In the genomic region with DNA sequence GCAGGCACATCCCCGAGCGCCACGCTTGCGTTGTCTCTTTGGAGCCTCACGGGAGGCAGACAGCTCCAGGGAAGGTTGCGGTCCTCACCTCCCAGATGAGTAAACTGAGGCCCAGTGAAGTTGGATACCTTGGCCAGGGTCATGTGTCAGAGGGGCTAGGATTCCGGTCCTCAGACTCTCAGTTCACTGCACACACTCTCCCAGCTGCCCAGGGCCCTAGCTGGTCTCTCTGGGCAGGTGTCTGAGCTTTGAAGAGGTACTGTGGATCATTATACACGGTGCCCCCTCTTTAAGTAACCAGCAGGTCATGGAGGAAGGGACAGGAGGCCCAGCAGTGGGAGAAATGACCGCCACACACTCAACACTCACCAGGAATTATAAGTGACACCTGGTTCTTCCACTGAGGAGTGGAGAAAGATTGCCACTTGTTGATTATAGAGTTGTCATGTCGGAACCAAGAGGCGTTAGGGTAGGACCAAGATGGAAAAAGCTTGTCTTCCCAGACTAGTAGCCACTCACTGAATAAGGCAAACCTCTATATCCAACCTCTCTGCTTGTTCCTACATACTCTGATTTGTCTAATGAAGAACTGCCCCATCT, we compare ENCODE assay signal across 8 cellular contexts. TPM values are rescaled to one million over a fixed set of nuclear protein-coding genes. Genes with fewer than 3 reads are reported as not detected.
DNase-seq lines count a peak whose midpoint lies in the region; ATAC-seq and TF ChIP-seq lines count a peak whose summit lies in the region.

No MANE protein-coding gene starts in this region.

- H3K4me3 ChIP-seq in CD4-positive, alpha-beta memory T cell (ENCODE audit: low read length in 2 of 2) = peak overlapping the region; percentile 94 to 95
- H3K4me3 ChIP-seq in HL-60 (replicated peaks; ENCODE audit: insufficient read depth, low read length) (peak overlapping the region; percentile 98), breast epithelium (peak overlapping the region; percentile 92 to 97 (median 97)), mucosa of descending colon (peak overlapping the region; percentile 93)

- peaks cover 19 to 49% (median 36%) of the 10 kb centered on the region in 4 donors for H3K4me1 Mint-ChIP-seq in CD4-positive, alpha-beta memory T cell

- H3K4me1 ChIP-seq in CD4-positive, alpha-beta memory T cell (ENCODE audit: insufficient read depth, low read length) = peaks cover 28% of the 10 kb centered on the region
- H3K4me1 ChIP-seq in breast epithelium (peaks cover 0 to 11% of the 10 kb centered on the region in 2 donors), mucosa of descending colon (ENCODE audit: low read depth) (peaks cover 14% of the 10 kb centered on the region)

- intact Hi-C loops in CD4-positive, alpha-beta memory T cell (cut with micrococcal nuclease) = loop anchor here (2.0 to 5.0 kb wide), 2 partner anchors 37 to 61 kb away; a partner anchor contains a TSS
- intact Hi-C loops in breast epithelium (cut with DNase I; ENCODE audit: low total_unique reads) = no loop called here
- intact Hi-C loops in mucosa of descending colon (cut with DNase I, micrococcal nuclease) = loop anchor here in 1 of 2 donors (10.0 kb wide), 1 partner anchor 51 kb away; a partner anchor contains a TSS

- CTCF ChIA-PET in CD4-positive, alpha-beta memory T cell (lab: Charles Lee; ENCODE audit: partially characterized antibody) = interaction anchor here (1.4 to 2.4 kb wide), 2 partner anchors 17 to 54 kb away, joined by 4 to 11 read pairs; no protein-coding TSS in a partner anchor

- H3K27me3 Mint-ChIP-seq in CD4-positive, alpha-beta memory T cell = no peaks in the 10 kb centered on the region

- H3K36me3 Mint-ChIP-seq in CD4-positive, alpha-beta memory T cell = peaks cover 6 to 50% of the 10 kb centered on the region in 2 donors

- H3K27me3 ChIP-seq in CD4-positive, alpha-beta memory T cell (ENCODE audit: insufficient read depth, low read length) = no peaks in the 10 kb centered on the region
- H3K27me3 ChIP-seq in HL-60 (ENCODE audit: insufficient read depth, poor library complexity, severe bottlenecking) (no peaks in the 10 kb centered on the region), breast epithelium (no peaks in the 10 kb centered on the region)

- H3K36me3 ChIP-seq in CD4-positive, alpha-beta memory T cell (ENCODE audit: insufficient read depth, low read length) = peaks cover 35% of the 10 kb centered on the region
- peaks cover 14% of the 10 kb centered on the region for H3K36me3 ChIP-seq in breast epithelium
- peaks cover 6% of the 10 kb centered on the region for H3K36me3 ChIP-seq in mucosa of descending colon (ENCODE audit: low read depth)

- POLR2A ChIA-PET in CD4-positive, alpha-beta memory T cell (lab: Charles Lee; ENCODE audit: partially characterized antibody) = interaction anchor here (1.0 to 6.8 kb wide), 9 partner anchors 12 to 54 kb away, joined by 3 to 72 read pairs (median 5); a partner anchor contains a TSS

- H3K27ac ChIP-seq in CD4-positive, alpha-beta memory T cell (ENCODE audit: low read depth, low read length) = peak overlapping the region; percentile 77
- peak overlapping the region; percentile 84 for H3K27ac ChIP-seq in HL-60 (replicated peaks)
- peak overlapping the region; percentile 91 to 94 for H3K27ac ChIP-seq in breast epithelium

- H3K27ac Mint-ChIP-seq in CD4-positive, alpha-beta memory T cell = peak overlapping the region; percentile 5 to 96 (median 95)

- peak; percentile 11 for ATAC-seq in mucosa of descending colon
- ATAC-seq in HG03280 (IDR thresholded peaks at IDR 0.05; ENCODE audit: unreplicated experiment) = no peak
- ATAC-seq in HG02970 (IDR thresholded peaks at IDR 0.05; ENCODE audit: low FRiP score, unreplicated experiment) = no peak
- no peak for ATAC-seq in HG03520 (IDR thresholded peaks at IDR 0.05; ENCODE audit: unreplicated experiment)

- no peak for TF ChIP-seq POLR2A in breast epithelium (IDR thresholded peaks at IDR 0.05)

- TF ChIP-seq CTCF in HL-60 (IDR thresholded peaks at IDR 0.05; ENCODE audit: insufficient read depth, low read length) (no peak), breast epithelium (IDR thresholded peaks at IDR 0.05) (no peak), mucosa of descending colon (IDR thresholded peaks at IDR 0.05) (no peak)

- no peaks in the 10 kb centered on the region for H3K9me3 ChIP-seq in CD4-positive, alpha-beta memory T cell (ENCODE audit: control insufficient read depth in 1 of 2, low read length in 2 of 2)
- H3K9me3 ChIP-seq in breast epithelium = no peaks in the 10 kb centered on the region
- no peaks in the 10 kb centered on the region for H3K9me3 ChIP-seq in mucosa of descending colon

- no peak for DNase-seq in CD4-positive, alpha-beta memory T cell
- DNase-seq in HL-60 (ENCODE audit: low read depth in 1 of 2, low spot score in 1 of 2) (no peak), breast epithelium (ENCODE audit: low spot score in 2 of 2) (no peak), mucosa of descending colon (no peak), epidermal melanocyte (ENCODE audit: insufficient read length, low spot score) (no peak)

- H3K9me3 Mint-ChIP-seq in CD4-positive, alpha-beta memory T cell = no peaks in the 10 kb centered on the region

- peak overlapping the region; percentile 89 to 96 (median 95) for H3K4me3 Mint-ChIP-seq in CD4-positive, alpha-beta memory T cell

RNA-seq across cellular contexts. Expression of a gene that starts 0.6 kb away (rescaled TPM):
- 10 to 100 TPM; 97.3 to 99.8 TPM for total RNA-seq in CD4-positive, alpha-beta memory T cell
- polyA plus RNA-seq in CD4-positive, alpha-beta memory T cell = 10 to 100 TPM; 25.6 to 34.5 TPM
- total RNA-seq in breast epithelium = 10 to 100 TPM; 41.1 to 56.0 (median 47.3) TPM
- total RNA-seq in mucosa of descending colon = 10 to 100 TPM; 78.9 to 93.3 (median 80.1) TPM

RNA-seq across cellular contexts. Expression of a gene that starts 18.1 kb away (rescaled TPM):
- total RNA-seq in CD4-positive, alpha-beta memory T cell = 10 to 100 TPM; 12.2 to 14.9 TPM
- 1 to 10 TPM; 7.4 to 9.3 TPM for polyA plus RNA-seq in CD4-positive, alpha-beta memory T cell
- 10 to 100 TPM; 12.5 to 21.5 (median 16.1) TPM for total RNA-seq in breast epithelium
- 10 to 100 TPM; 16.7 to 20.0 (median 19.2) TPM for total RNA-seq in mucosa of descending colon

RNA-seq across cellular contexts. Expression of a gene that starts 38.1 kb away (rescaled TPM):
- total RNA-seq in CD4-positive, alpha-beta memory T cell = 100 to 1,000 TPM; 269 to 296 TPM
- 100 to 1,000 TPM; 877 to 958 TPM for polyA plus RNA-seq in CD4-positive, alpha-beta memory T cell
- 100 to 1,000 TPM; 271 to 309 (median 281) TPM for total RNA-seq in breast epithelium
- 100 to 1,000 TPM; 245 to 280 (median 254) TPM for total RNA-seq in mucosa of descending colon

RNA-seq across cellular contexts. Expression of a gene that starts 45.1 kb away (rescaled TPM):
- total RNA-seq in CD4-positive, alpha-beta memory T cell = under 1 TPM; 0.33 to 0.81 TPM
- polyA plus RNA-seq in CD4-positive, alpha-beta memory T cell = under 1 TPM; 0.35 to 0.67 TPM
- 10 to 100 TPM; 25.6 to 94.7 (median 26.9) TPM for total RNA-seq in breast epithelium
- 100 to 1,000 TPM in 1 of 3 donors, 10 to 100 TPM in 2; 12.1 to 256 (median 42.3) TPM for total RNA-seq in mucosa of descending colon

RNA-seq across cellular contexts. Expression of a gene that starts 53.2 kb away (rescaled TPM):
- total RNA-seq in CD4-positive, alpha-beta memory T cell = 1 to 10 TPM; 6.0 to 8.6 TPM
- polyA plus RNA-seq in CD4-positive, alpha-beta memory T cell = 1 to 10 TPM; 6.3 to 8.2 TPM
- total RNA-seq in breast epithelium (1 to 10 TPM; 2.2 to 4.1 (median 3.6) TPM), mucosa of descending colon (10 to 100 TPM in 1 of 3 donors, 1 to 10 TPM in 2; 6.3 to 14.7 (median 8.1) TPM)
